Comparison of ENCODE assay signal across 23 cellular contexts in the genomic region with DNA sequence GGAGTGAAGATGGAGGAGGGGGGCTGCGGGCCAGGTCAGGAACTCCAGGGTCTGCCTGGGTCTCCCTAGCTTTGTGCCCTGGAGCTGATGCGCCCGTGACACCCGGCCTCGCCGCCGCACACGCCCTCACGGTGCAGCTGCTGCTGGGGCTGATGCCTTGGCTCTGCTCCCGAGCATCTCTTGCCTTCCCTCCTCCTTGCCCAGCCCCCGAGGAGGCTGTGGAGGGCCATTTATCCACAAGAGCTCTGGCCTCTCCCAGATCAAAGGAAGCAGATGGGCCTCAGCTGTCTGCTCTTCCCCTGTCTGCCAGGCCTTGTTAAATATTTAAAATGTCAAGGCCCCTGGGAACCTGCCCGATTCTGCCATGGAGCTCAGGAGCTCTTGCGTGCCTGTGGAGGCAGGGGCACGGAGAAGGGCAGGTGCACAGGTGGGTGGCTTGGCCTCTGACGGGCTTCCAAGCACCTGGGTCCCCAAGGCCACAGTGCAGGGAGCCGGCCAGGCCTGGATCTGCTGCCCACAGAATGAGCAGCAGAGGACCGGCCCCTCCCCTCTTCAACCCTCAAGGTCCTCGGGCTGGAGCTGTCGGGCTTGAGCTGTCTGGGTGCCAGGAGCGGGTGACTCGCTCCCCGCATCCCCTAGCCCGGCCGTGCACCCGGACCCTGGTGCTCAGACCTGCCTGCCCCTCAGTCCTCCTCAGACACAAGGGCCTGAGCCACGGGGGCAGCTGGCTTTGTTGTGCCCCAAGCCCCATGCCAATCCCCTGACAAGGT. TPM values are rescaled to one million over a fixed set of nuclear protein-coding genes. Genes with fewer than 3 reads are reported as not detected.
DNase-seq lines count a peak whose midpoint lies in the region; ATAC-seq, FAIRE-seq and TF ChIP-seq lines count a peak whose summit lies in the region.
"Had no signal": no experiment of that assay in that cellular context is flagged by ENCODE, and none has a peak within 500 bp of the region (broad histone marks: within the 10 kb centered on the region; RNA-seq: fewer than 3 reads in every experiment).

No MANE protein-coding gene starts in this region.

- no peak overlapping the region for H4K8ac ChIP-seq in neuronal stem cell (ENCODE audit: low read depth, low read length)

- TF ChIP-seq RAD21 in SK-N-SH (IDR thresholded peaks at IDR 0.05; ENCODE audit: low read length) (no peak), HepG2 (CRISPR knock-in tag; IDR thresholded peaks at IDR 0.05) (no peak)

- H2AK5ac ChIP-seq in neuronal stem cell (ENCODE audit: low read depth, low read length), result no peak overlapping the region

- H3K4me2 ChIP-seq in SK-N-SH, result no peak overlapping the region
- H3K4me2 ChIP-seq in neuronal stem cell (ENCODE audit: insufficient read depth, low read length, poor library complexity, severe bottlenecking), result no peak overlapping the region
- H3K4me2 ChIP-seq in HepG2 (ENCODE audit: low read depth, low read length), result no peak overlapping the region

- H3K36me3 Mint-ChIP-seq in T-helper 17 cell (ENCODE audit: low read depth), result no peaks in the 10 kb centered on the region
- H3K36me3 Mint-ChIP-seq: activated naive CD8-positive, alpha-beta T cell treated with anti-CD3 and anti-CD28 coated beads for 36 hours had no signal

- no TSS peak for BruUV-seq in HepG2 (replicated peaks; lab: Mats Ljungman, UMichigan)

- peak overlapping the region; percentile 22 for H2BK12ac ChIP-seq in neuronal stem cell (ENCODE audit: low read length)

- H4K91ac ChIP-seq in neuronal stem cell (ENCODE audit: low read depth, low read length, poor library complexity), result no peak overlapping the region

- H4K20me1 ChIP-seq in SK-N-SH (ENCODE audit: insufficient read depth) (no peaks in the 10 kb centered on the region), HepG2 (ENCODE audit: insufficient read depth, low read length) (no peaks in the 10 kb centered on the region)

- H3K27ac Mint-ChIP-seq in T-helper 17 cell, result no peak overlapping the region
- H3K27ac Mint-ChIP-seq: activated naive CD8-positive, alpha-beta T cell treated with anti-CD3 and anti-CD28 coated beads for 36 hours; activated T-helper 1 cell treated with anti-CD3 and anti-CD28 coated beads, Interleukin-12 subunit alpha, Interleukin-12 subunit beta, Interleukin-2, Interleukin-4 antibody, amounts not matched to agents 30 ng/mL and 10 ng/mL and 1 ng/mL, durations not matched to agents 14 hours and 24 hours and 36 hours had no signal

- H3K4me3 Mint-ChIP-seq in T-helper 17 cell, result no peak overlapping the region
- H3K4me3 Mint-ChIP-seq: activated naive CD8-positive, alpha-beta T cell treated with anti-CD3 and anti-CD28 coated beads for 36 hours; activated T-helper 1 cell treated with anti-CD3 and anti-CD28 coated beads, Interleukin-12 subunit alpha, Interleukin-12 subunit beta, Interleukin-2, Interleukin-4 antibody, amounts not matched to agents 30 ng/mL and 10 ng/mL and 1 ng/mL, durations not matched to agents 14 hours and 24 hours and 36 hours had no signal

- H3K23ac ChIP-seq in neuronal stem cell (ENCODE audit: low read depth, low read length, poor library complexity), result no peak overlapping the region

- POLR2A ChIA-PET in SK-N-SH (lab: Yijun Ruan, JAX) (interaction anchor here (0.8 to 1.2 kb wide), 4 partner anchors 11 to 61 kb away, joined by 3 to 7 read pairs (median 4); no protein-coding TSS in a partner anchor), HepG2 (lab: Yijun Ruan, JAX) (no interaction called here)

- 18% methylated on average over 3 of the region's 26 CpGs for WGBS in SK-N-SH (ENCODE audit: low lambda C conversion rate)
- WGBS in neuronal stem cell (ENCODE audit: extremely low coverage in 2 of 2, insufficient read length in 2 of 2, insufficient replicate concordance in 1 of 2), 2 donors, result no CpG with 5 or more reads among the region's 26 CpGs
- no CpG with 5 or more reads among the region's 26 CpGs for WGBS in HepG2 (ENCODE audit: low lambda C conversion rate)

- H3K9me3 ChIP-seq in SK-N-SH (no peaks in the 10 kb centered on the region), neuronal stem cell (replicated peaks in 1 of 2; ENCODE audit: control insufficient read depth in 2 of 2, insufficient read depth in 1 of 2, low read depth in 1 of 2, low read length in 2 of 2) (no peaks in the 10 kb centered on the region), T-helper 17 cell (ENCODE audit: control insufficient read depth, low read length, poor library complexity, severe bottlenecking) (no peaks in the 10 kb centered on the region), HepG2 (ENCODE audit: low read length) (no peaks in the 10 kb centered on the region)
- H3K9me3 ChIP-seq: thoracic aorta had no signal

- no peaks in the 10 kb centered on the region for H3K36me3 ChIP-seq in SK-N-SH (replicated peaks in 1 of 2; ENCODE audit: control insufficient read depth in 1 of 2, insufficient read depth in 2 of 2, low read length in 1 of 2)
- H3K36me3 ChIP-seq in neuronal stem cell (replicated peaks in 1 of 2; ENCODE audit: control insufficient read depth in 2 of 2, insufficient read depth in 2 of 2, low read length in 2 of 2), result no peaks in the 10 kb centered on the region
- no peaks in the 10 kb centered on the region for H3K36me3 ChIP-seq in HepG2 (replicated peaks in 1 of 2; ENCODE audit: control insufficient read depth in 1 of 2, insufficient read depth in 2 of 2, low read length in 2 of 2)
- H3K36me3 ChIP-seq: thoracic aorta had no signal

- H3K9ac ChIP-seq in SK-N-SH (no peak overlapping the region), neuronal stem cell (ENCODE audit: low read depth, low read length, poor library complexity) (no peak overlapping the region), HepG2 (ENCODE audit: insufficient read depth, low read depth, low read length) (no peak overlapping the region)

- H3K27me3 Mint-ChIP-seq in T-helper 17 cell, result no peaks in the 10 kb centered on the region
- H3K27me3 Mint-ChIP-seq: activated naive CD8-positive, alpha-beta T cell treated with anti-CD3 and anti-CD28 coated beads for 36 hours had no signal

- TF ChIP-seq POLR2A in HepG2 (IDR thresholded peaks at IDR 0.05; ENCODE audit: insufficient read depth in 1 of 2, low read depth in 2 of 2, low read length in 2 of 2), result no peak

- no peaks in the 10 kb centered on the region for H3K9me2 ChIP-seq in SK-N-SH

- no peaks in the 10 kb centered on the region for H3F3A ChIP-seq in SK-N-SH (replicated peaks; ENCODE audit: insufficient read depth)

- TF ChIP-seq EP300 in SK-N-SH (IDR thresholded peaks at IDR 0.05; ENCODE audit: borderline replicate concordance in 1 of 2, low read depth in 1 of 2, low read length in 1 of 2), result no peak
- TF ChIP-seq EP300 in HepG2 (IDR thresholded peaks at IDR 0.05; ENCODE audit: low read depth in 2 of 2, low read length in 2 of 2), result no peak
- TF ChIP-seq EP300 in HepG2 (CRISPR knock-in tag; IDR thresholded peaks at IDR 0.05; ENCODE audit: borderline replicate concordance), result no peak

- H3K79me1 ChIP-seq in neuronal stem cell (ENCODE audit: low read depth, low read length), result no peaks in the 10 kb centered on the region

- H2BK5ac ChIP-seq in neuronal stem cell (ENCODE audit: low read length), result no peak overlapping the region

- H2BK120ac ChIP-seq in neuronal stem cell (ENCODE audit: low read depth, low read length), result no peak overlapping the region

- CTCF ChIA-PET in SK-N-SH (lab: Yijun Ruan, JAX), result interaction anchor here (0.6 to 3.9 kb wide), 13 partner anchors 10 to 416 kb away, joined by 3 to 41 read pairs (median 6); a partner anchor contains a TSS
- CTCF ChIA-PET in HepG2 (lab: Yijun Ruan, JAX; ENCODE audit: low intra/inter-chr PET ratio, low total read pairs), result interaction anchor here (2.9 kb wide), 1 partner anchor 131 kb away, joined by 25 read pairs; no protein-coding TSS in a partner anchor

- no peak overlapping the region for H3K4me3 ChIP-seq in SK-N-SH (ENCODE audit: low read depth in 2 of 2, low read length in 1 of 2)
- no peak overlapping the region for H3K4me3 ChIP-seq in neuronal stem cell (ENCODE audit: low read length in 2 of 2)
- no peak overlapping the region for H3K4me3 ChIP-seq in HepG2 (replicated peaks in 1 of 3; ENCODE audit: insufficient read depth in 1 of 3, low read depth in 2 of 3, low read length in 3 of 3)
- H3K4me3 ChIP-seq: thoracic aorta had no signal

- H2BK15ac ChIP-seq in neuronal stem cell (ENCODE audit: low read length), result no peak overlapping the region

- H3K27me3 ChIP-seq in SK-N-SH (ENCODE audit: insufficient read depth) (peaks cover 44% of the 10 kb centered on the region), neuronal stem cell (ENCODE audit: control insufficient read depth in 3 of 3, insufficient read depth in 3 of 3, low read depth in 1 of 3, low read length in 3 of 3) (peaks cover 0 to 65% (median 0%) of the 10 kb centered on the region in 3 experiments), HepG2 (ENCODE audit: control insufficient read depth in 1 of 2, insufficient read depth in 2 of 2, low read length in 2 of 2) (peaks cover 7 to 56% of the 10 kb centered on the region in 2 experiments; a peak in 4 of 5 replicates)

- H3K18ac ChIP-seq in neuronal stem cell (ENCODE audit: low read length), result peak overlapping the region; percentile 28

- no peak overlapping the region for H3K14ac ChIP-seq in neuronal stem cell (ENCODE audit: low read length)

- no peak overlapping the region for H2AFZ ChIP-seq in SK-N-SH (ENCODE audit: low read depth)
- no peak overlapping the region for H2AFZ ChIP-seq in neuronal stem cell (ENCODE audit: low read length)
- H2AFZ ChIP-seq in HepG2 (ENCODE audit: low read length), result no peak overlapping the region

- ATAC-seq in HG03439 (IDR thresholded peaks at IDR 0.05; ENCODE audit: unreplicated experiment), result no peak
- no peak for ATAC-seq in T-helper 17 cell
- no peak for ATAC-seq in HepG2

- no peak for TF ChIP-seq CTCF in SK-N-SH (IDR thresholded peaks at IDR 0.05)
- TF ChIP-seq CTCF in HepG2 (CRISPR knock-in tag; IDR thresholded peaks at IDR 0.05), result no peak

- H3K4me1 ChIP-seq in SK-N-SH (ENCODE audit: control insufficient read depth in 1 of 2, insufficient read depth in 2 of 2, low read depth in 1 of 2, low read length in 1 of 2) (peaks cover 0 to 59% of the 10 kb centered on the region in 2 experiments; a peak in 1 of 4 replicates), neuronal stem cell (ENCODE audit: control insufficient read depth in 2 of 2, insufficient read depth in 1 of 2, low read depth in 1 of 2, low read length in 2 of 2) (no peaks in the 10 kb centered on the region), HepG2 (ENCODE audit: insufficient read depth, low read length) (no peaks in the 10 kb centered on the region)

- no peaks in the 10 kb centered on the region for H3K4me1 Mint-ChIP-seq in T-helper 17 cell
- H3K4me1 Mint-ChIP-seq: activated naive CD8-positive, alpha-beta T cell treated with anti-CD3 and anti-CD28 coated beads for 36 hours had no signal

- peak; percentile 85 for DNase-seq in NCI-H1105 (lab: John Stamatoyannopoulos, UW)
- DNase-seq in NCI-H2196 treated with DMSO at 0.1 percent for 48 hours (lab: John Stamatoyannopoulos, UW; ENCODE audit: unreplicated experiment), result peak; percentile 13
- peak; percentile 55 for DNase-seq in SK-N-SH
- no peak for DNase-seq in neuronal stem cell (ENCODE audit: low spot score)
- DNase-seq in T-helper 17 cell, result no peak
- DNase-seq in HepG2 (ENCODE audit: low spot score), result no peak
- no peak for DNase-seq in activated T-cell treated with anti-CD3 and anti-CD28 coated beads, Interleukin-2, amount 50 U/mL, for 1 hour
- DNase-seq: activated CD4-positive, CD25-positive, alpha-beta regulatory T cell; activated naive CD8-positive, alpha-beta T cell treated with anti-CD3 and anti-CD28 coated beads for 36 hours; dermis blood vessel endothelial cell; foreskin fibroblast; OCI-M1; T-helper 2 cell had no signal

- no peaks in the 10 kb centered on the region for H3K79me2 ChIP-seq in SK-N-SH (ENCODE audit: insufficient read depth)
- H3K79me2 ChIP-seq in HepG2 (ENCODE audit: insufficient read depth, low read length), result no peaks in the 10 kb centered on the region

- FAIRE-seq in HepG2 (lab: Jason Lieb, UNC), result no peak
- FAIRE-seq: bronchial epithelial cell had no signal

- H3K27ac ChIP-seq in SK-N-SH (ENCODE audit: low read depth in 2 of 2, low read length in 1 of 2) (peak overlapping the region in 1 of 2 experiments; percentile 95; a peak in 2 of 4 replicates), neuronal stem cell (replicated peaks; ENCODE audit: low read length) (no peak overlapping the region), HepG2 (ENCODE audit: extremely low read length, insufficient read depth, low read length) (no peak overlapping the region)
- H3K27ac ChIP-seq: thoracic aorta had no signal

- intact Hi-C loops in HepG2 (cut with micrococcal nuclease; ENCODE audit: unreplicated experiment), result loop anchor here (5.0 kb wide), 1 partner anchor 670 kb away; no protein-coding TSS in a partner anchor

- in situ Hi-C loops in HepG2 (cut with HindIII; ENCODE audit: extremely low pct_ligation_motif_present, low pct_unique_long_range_greater_than_20kb), result no loop called here

- H3K4ac ChIP-seq in neuronal stem cell (ENCODE audit: low read length), result no peak overlapping the region

RNA-seq across cellular contexts. Expression of a gene that starts 20.3 kb away (rescaled TPM):
- polyA plus RNA-seq in SK-N-SH (2012; rRNA removed) (0.16 and 0.18 TPM in 2 replicates), HepG2 (2011; rRNA removed) (not detected in 2 replicates)
- polyA plus RNA-seq in SK-N-SH (2012; cell fraction: cytosol; rRNA removed), result 0.06 and 0.41 TPM in 2 replicates
- polyA plus RNA-seq in SK-N-SH (2012; cell fraction: nucleus; rRNA removed), result 0.38 and 0.42 TPM in 2 replicates
- 0.49 TPM for polyA plus RNA-seq in neuronal stem cell (2013, experiment 1 of 2)
- polyA plus RNA-seq in neuronal stem cell (2013, experiment 2 of 2), result 0.48 TPM
- total RNA-seq in T-helper 17 cell (not detected), HepG2 (2016; rRNA removed; fragmentation: Illumina TruSeq; extraction: Trizol) (not detected in 2 replicates)
- not detected in 2 replicates for total RNA-seq in HepG2 (2016; cell fraction: cytosol; rRNA removed; fragmentation: Illumina TruSeq; extraction: Trizol; ENCODE audit: low read depth)
- not detected in 2 replicates for total RNA-seq in HepG2 (2016; cell fraction: insoluble cytoplasmic fraction; rRNA removed; fragmentation: Illumina TruSeq; extraction: Trizol)
- not detected in 2 replicates for total RNA-seq in HepG2 (2016; cell fraction: membrane; rRNA removed; fragmentation: Illumina TruSeq; extraction: Trizol)
- total RNA-seq in HepG2 (2016; cell fraction: nucleus; rRNA removed; fragmentation: Illumina TruSeq; extraction: Trizol), result not detected in 2 replicates
- polyA plus RNA-seq in HepG2 (2011; cell fraction: cytosol; rRNA removed), result not detected in 2 replicates
- not detected in 2 replicates for polyA plus RNA-seq in HepG2 (2011; cell fraction: nucleus; rRNA removed)
- polyA plus RNA-seq in HepG2 (2012), result not detected in 2 replicates
- not detected in 2 replicates for polyA plus RNA-seq in HepG2 (2016; cell fraction: cytosol; fragmentation: Illumina TruSeq; extraction: Trizol; ENCODE audit: low read depth)
- not detected in 2 replicates for polyA plus RNA-seq in HepG2 (2016; cell fraction: insoluble cytoplasmic fraction; fragmentation: Illumina TruSeq; extraction: Trizol; ENCODE audit: low read depth)
- not detected in 2 replicates for polyA plus RNA-seq in HepG2 (2016; cell fraction: membrane; fragmentation: Illumina TruSeq; extraction: Trizol; ENCODE audit: low read depth)
- not detected in 2 replicates for polyA plus RNA-seq in HepG2 (2016; cell fraction: nucleus; fragmentation: Illumina TruSeq; extraction: Trizol; ENCODE audit: insufficient read depth, low read depth)
- not detected in 2 replicates for polyA minus RNA-seq in HepG2 (2011; rRNA and poly(A)+ RNA removed; ENCODE audit: low replicate concordance)
- polyA minus RNA-seq in HepG2 (2011; cell fraction: cytosol; rRNA and poly(A)+ RNA removed), result not detected in 2 replicates
- polyA minus RNA-seq in HepG2 (2011; cell fraction: nucleus; rRNA and poly(A)+ RNA removed), result not detected in 2 replicates
- total RNA-seq: activated CD8-positive, alpha-beta memory T cell treated with anti-CD3 and anti-CD28 coated beads for 36 hours; activated naive CD8-positive, alpha-beta T cell treated with anti-CD3 and anti-CD28 coated beads for 36 hours; bronchial epithelial cell; dermis blood vessel endothelial cell; kidney epithelial cell; MCF 10A; mesenteric fat pad; NCI-H460 had no signal

RNA-seq across cellular contexts. Expression of a gene that starts 42.9 kb away (rescaled TPM):
- polyA plus RNA-seq in SK-N-SH (2012; rRNA removed) (15.2 and 28.9 TPM in 2 replicates), HepG2 (2011; rRNA removed) (0.40 and 0.63 TPM in 2 replicates)
- polyA plus RNA-seq in SK-N-SH (2012; cell fraction: cytosol; rRNA removed), result 15.1 and 23.4 TPM in 2 replicates
- polyA plus RNA-seq in SK-N-SH (2012; cell fraction: nucleus; rRNA removed), result 14.3 and 14.9 TPM in 2 replicates
- polyA plus RNA-seq in neuronal stem cell (2013, experiment 1 of 2), result 3.8 TPM
- polyA plus RNA-seq in neuronal stem cell (2013, experiment 2 of 2), result 4.3 TPM
- total RNA-seq in T-helper 17 cell (not detected), HepG2 (2016; rRNA removed; fragmentation: Illumina TruSeq; extraction: Trizol) (0.18 TPM in 1 of 2 replicates, not detected in the other)
- total RNA-seq in HepG2 (2016; cell fraction: cytosol; rRNA removed; fragmentation: Illumina TruSeq; extraction: Trizol; ENCODE audit: low read depth), result not detected in 2 replicates
- total RNA-seq in HepG2 (2016; cell fraction: insoluble cytoplasmic fraction; rRNA removed; fragmentation: Illumina TruSeq; extraction: Trizol), result 0.19 TPM in 1 of 2 replicates, not detected in the other
- 0.06 and 0.21 TPM in 2 replicates for total RNA-seq in HepG2 (2016; cell fraction: membrane; rRNA removed; fragmentation: Illumina TruSeq; extraction: Trizol)
- 0.25 and 0.85 TPM in 2 replicates for total RNA-seq in HepG2 (2016; cell fraction: nucleus; rRNA removed; fragmentation: Illumina TruSeq; extraction: Trizol)
- 0.28 and 0.54 TPM in 2 replicates for polyA plus RNA-seq in HepG2 (2011; cell fraction: cytosol; rRNA removed)
- 0.54 and 0.85 TPM in 2 replicates for polyA plus RNA-seq in HepG2 (2011; cell fraction: nucleus; rRNA removed)
- polyA plus RNA-seq in HepG2 (2012), result 1.5 and 1.9 TPM in 2 replicates
- polyA plus RNA-seq in HepG2 (2016; cell fraction: cytosol; fragmentation: Illumina TruSeq; extraction: Trizol; ENCODE audit: low read depth), result 0.10 and 0.11 TPM in 2 replicates
- polyA plus RNA-seq in HepG2 (2016; cell fraction: insoluble cytoplasmic fraction; fragmentation: Illumina TruSeq; extraction: Trizol; ENCODE audit: low read depth), result 0.26 TPM in 1 of 2 replicates, not detected in the other
- polyA plus RNA-seq in HepG2 (2016; cell fraction: membrane; fragmentation: Illumina TruSeq; extraction: Trizol; ENCODE audit: low read depth), result 0.49 and 1.0 TPM in 2 replicates
- 0.98 and 1.4 TPM in 2 replicates for polyA plus RNA-seq in HepG2 (2016; cell fraction: nucleus; fragmentation: Illumina TruSeq; extraction: Trizol; ENCODE audit: insufficient read depth, low read depth)
- polyA minus RNA-seq in HepG2 (2011; rRNA and poly(A)+ RNA removed; ENCODE audit: low replicate concordance), result 1.3 TPM in 1 of 2 replicates, not detected in the other
- 0.99 and 1.3 TPM in 2 replicates for polyA minus RNA-seq in HepG2 (2011; cell fraction: cytosol; rRNA and poly(A)+ RNA removed)
- 0.37 and 0.77 TPM in 2 replicates for polyA minus RNA-seq in HepG2 (2011; cell fraction: nucleus; rRNA and poly(A)+ RNA removed)
- total RNA-seq: activated CD8-positive, alpha-beta memory T cell treated with anti-CD3 and anti-CD28 coated beads for 36 hours; activated naive CD8-positive, alpha-beta T cell treated with anti-CD3 and anti-CD28 coated beads for 36 hours; activated T-helper 1 cell treated with anti-CD3 and anti-CD28 coated beads, Interleukin-12 subunit alpha, Interleukin-12 subunit beta, Interleukin-2, Interleukin-4 antibody, amounts not matched to agents 30 ng/mL and 10 ng/mL and 1 ng/mL, durations not matched to agents 14 hours and 24 hours and 36 hours had no signal
- polyA plus RNA-seq: neural cell had no signal

Comparison
In these comparisons a context has a peak if more than half of its experiments do, and no peak if none do; other contexts are left out.
1. DNase-seq: peak in NCI-H1105 (single experiment), NCI-H2196 treated with DMSO at 0.1 percent for 48 hours (single experiment) and SK-N-SH (single experiment); none in neuronal stem cell (single experiment), T-helper 17 cell (0 of 3), HepG2 (single experiment) and activated T-cell treated with anti-CD3 and anti-CD28 coated beads, Interleukin-2, amount 50 U/mL, for 1 hour (single experiment).